Comparison of ENCODE assay signal across 38 cellular contexts in genomic region chr19:56014765-56015164, GRCh38. TPM values are rescaled to one million over a fixed set of nuclear protein-coding genes. Genes with fewer than 3 reads are reported as not detected.
"Had no signal": no experiment of that assay in that cellular context is flagged by ENCODE, and none has a peak within 500 bp of the region (broad histone marks: within the 10 kb centered on the region; RNA-seq: fewer than 3 reads in every experiment).

No MANE protein-coding gene starts in this region.

- H3K36me3 ChIP-seq: MG63 had no signal

- H3K9me3 ChIP-seq: MG63 had no signal

- H3K4me3 ChIP-seq: MG63 had no signal

- DNase-seq: Karpas-422, Kasumi-1, MG63, MM.1S, MV-4-11, NCI-H1048, NCI-H1092, NCI-H1092 treated with DMSO at 0.1 percent for 48 hours, NCI-H1105, NCI-H1105 treated with DMSO at 0.1 percent for 48 hours, NCI-H1417, NCI-H1417 treated with DMSO at 0.1 percent for 48 hours, NCI-H1436, NCI-H1436 treated with DMSO at 0.1 percent for 48 hours, NCI-H146, NCI-H1694, NCI-H1694 treated with DMSO at 0.1 percent for 48 hours, NCI-H187, NCI-H187 treated with DMSO at 0.1 percent for 48 hours, NCI-H1930, NCI-H2029, NCI-H2029 treated with DMSO at 0.1 percent for 48 hours, NCI-H2081, NCI-H2081 treated with DMSO at 0.1 percent for 48 hours, NCI-H2107, NCI-H2171, NCI-H2171 treated with DMSO at 0.1 percent for 48 hours, NCI-H2227 treated with DMSO at 0.1 percent for 48 hours, NCI-H226, NCI-H345, NCI-H446, NCI-H446 treated with DMSO at 0.1 percent for 48 hours, NCI-H510A, NCI-H510A treated with DMSO at 0.1 percent for 48 hours had no signal

- H3K27me3 ChIP-seq: MG63 had no signal

RNA-seq across cellular contexts. Expression of gene NLRP5, which starts 28.2 kb away (rescaled TPM):
- total RNA-seq: LHCN-M2, M059J, MCF 10A, NCI-H460 had no signal
